Comparison of ENCODE assay signal across 8 cellular contexts in genomic region chr2:10832228-10832936, GRCh38. TPM values are rescaled to one million over a fixed set of nuclear protein-coding genes. Genes with fewer than 3 reads are reported as not detected.
DNase-seq lines count a peak whose midpoint lies in the region; ATAC-seq, FAIRE-seq and TF ChIP-seq lines count a peak whose summit lies in the region.

No MANE protein-coding gene starts in this region.

- ATAC-seq in HG03045 (IDR thresholded peaks at IDR 0.05; ENCODE audit: unreplicated experiment): peak; percentile 82

- no peaks in the 10 kb centered on the region for H3K9me3 Mint-ChIP-seq in brain

- H3K36me3 Mint-ChIP-seq in brain: no peaks in the 10 kb centered on the region

- TF ChIP-seq CTCF in brain (conservative IDR thresholded peaks at IDR 0.05): peak; percentile 97 to 99

- peak overlapping the region; percentile 21 to 81 (median 70) for H3K4me3 Mint-ChIP-seq in brain

- peak; percentile 75 for DNase-seq in A172 (ENCODE audit: low spot score)
- DNase-seq in GM18507 (ENCODE audit: extremely low spot score, insufficient read length, low read depth): peak; percentile 67
- peak; percentile 90 for DNase-seq in NCI-H2107 (lab: John Stamatoyannopoulos, UW)
- DNase-seq in UCSD-AML1 (lab: John Stamatoyannopoulos, UW; ENCODE audit: unreplicated experiment): peak; percentile 80
- peak; percentile 91 for DNase-seq in iPS-NIHi7 (ENCODE audit: extremely low spot score)
- DNase-seq in stimulated activated CD4-positive, alpha-beta T cell treated with anti-CD3 and anti-CD28 coated beads, Interleukin-12 subunit alpha, Interleukin-12 subunit beta, amount 100 ng/mL, for 4 hours: peak; percentile 82

- peak; percentile 94 for FAIRE-seq in GM18507 (lab: Jason Lieb, UNC)

- peaks cover 48% of the 10 kb centered on the region for H3K4me1 Mint-ChIP-seq in brain

- H3K27me3 Mint-ChIP-seq in brain: peaks cover 12% of the 10 kb centered on the region

- peak overlapping the region; percentile 53 to 93 (median 67) for H3K27ac Mint-ChIP-seq in brain

RNA-seq across cellular contexts. Expression of gene PDIA6, which starts 19.8 kb away (rescaled TPM):
- 418 and 492 TPM in 2 replicates for total RNA-seq in A172 (2014; rRNA removed; shearing (Covaris generic))
- polyA plus RNA-seq in brain (ENCODE audit: insufficient read depth, low read depth, low replicate concordance): 113 TPM

Comparison
In these comparisons a context has a peak if more than half of its experiments do, and no peak if none do; other contexts are left out.
1. Peak in every context shown above with its lines: DNase-seq and ATAC-seq.